28 cellular contexts compared by ENCODE assay signal in the genomic region with DNA sequence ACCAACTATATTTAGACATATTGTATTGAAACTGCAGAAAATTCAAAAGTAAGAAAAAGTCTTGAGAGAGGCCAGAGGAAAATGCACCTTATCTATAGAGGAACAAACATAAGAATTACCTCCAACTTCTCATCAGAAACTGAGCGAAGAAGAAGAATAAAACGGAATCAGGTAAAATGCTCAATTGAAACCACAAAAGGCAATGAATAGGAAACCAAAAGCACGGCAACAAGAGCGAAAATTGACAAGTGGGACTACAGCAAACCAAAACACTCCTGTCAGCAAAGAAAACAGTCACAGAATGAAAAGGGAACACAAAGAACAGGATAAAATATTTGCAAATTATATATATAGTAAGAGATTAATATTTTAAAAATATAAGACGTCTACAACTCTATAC.
DNase-seq lines count a peak whose midpoint lies in the region; ATAC-seq and TF ChIP-seq lines count a peak whose summit lies in the region.
"Had no signal": no experiment of that assay in that cellular context is flagged by ENCODE, and none has a peak within 500 bp of the region (broad histone marks: within the 10 kb centered on the region; RNA-seq: fewer than 3 reads in every experiment).

No MANE protein-coding gene starts in this region.

- in situ Hi-C loops in ACHN (cut with HindIII; ENCODE audit: low pct_ligation_motif_present, low pct_unique_long_range_greater_than_20kb, low sequenced_read_pairs) = no loop called here

- H3K27ac ChIP-seq in parathyroid adenoma = peak overlapping the region; percentile 97
- no peak overlapping the region for H3K27ac ChIP-seq in OCI-LY7 (ENCODE audit: low read depth, low read length, poor library complexity, severe bottlenecking)
- H3K27ac ChIP-seq: BLaER1 treated with 17β-estradiol and CSF1 and Interleukin-3, amounts not matched to agents 10 nM and 100 nM; heart right ventricle; ovary had no signal

- H3F3A ChIP-seq in Loucy (ENCODE audit: low read depth) = no peaks in the 10 kb centered on the region

- H3K4me1 Mint-ChIP-seq in activated T-cell treated with anti-CD3 and anti-CD28 coated beads, Interleukin-2, amount 50 U/mL, for 4 hours (ENCODE audit: low read depth) = peaks cover 55% of the 10 kb centered on the region
- peaks cover 58% of the 10 kb centered on the region for H3K4me1 Mint-ChIP-seq in activated T-helper 2 cell treated with anti-CD3 and anti-CD28 coated beads, Interferon-gamma antibody, Interleukin-2, Interleukin-4, amounts not matched to agents 10 μg/mL and 5 μg/mL and 100 μg/mL, durations not matched to agents 14 hours and 24 hours and 36 hours (ENCODE audit: low read depth)

- H3K36me3 Mint-ChIP-seq in activated T-cell treated with anti-CD3 and anti-CD28 coated beads, Interleukin-2, amount 50 U/mL, for 4 hours (ENCODE audit: insufficient read depth) = no peaks in the 10 kb centered on the region
- no peaks in the 10 kb centered on the region for H3K36me3 Mint-ChIP-seq in activated T-helper 2 cell treated with anti-CD3 and anti-CD28 coated beads, Interferon-gamma antibody, Interleukin-2, Interleukin-4, amounts not matched to agents 10 μg/mL and 5 μg/mL and 100 μg/mL, durations not matched to agents 14 hours and 24 hours and 36 hours (ENCODE audit: low read depth)
- H3K36me3 Mint-ChIP-seq: activated naive CD4-positive, alpha-beta T cell treated with anti-CD3 and anti-CD28 coated beads, Interleukin-2, amount 50 U/mL, for 72 hours had no signal

- intact Hi-C loops in activated T-helper 2 cell treated with anti-CD3 and anti-CD28 coated beads, Interferon-gamma antibody, Interleukin-2, Interleukin-4, amounts not matched to agents 10 μg/mL and 5 μg/mL and 100 μg/mL, durations not matched to agents 14 hours and 24 hours and 36 hours (cut with micrococcal nuclease) = no loop called here
- intact Hi-C loops in OCI-LY7 (cut with micrococcal nuclease; ENCODE audit: unreplicated experiment) = no loop called here

- H3K9me3 Mint-ChIP-seq in activated T-cell treated with anti-CD3 and anti-CD28 coated beads, Interleukin-2, amount 50 U/mL, for 4 hours = no peaks in the 10 kb centered on the region
- no peaks in the 10 kb centered on the region for H3K9me3 Mint-ChIP-seq in activated T-helper 2 cell treated with anti-CD3 and anti-CD28 coated beads, Interferon-gamma antibody, Interleukin-2, Interleukin-4, amounts not matched to agents 10 μg/mL and 5 μg/mL and 100 μg/mL, durations not matched to agents 14 hours and 24 hours and 36 hours
- H3K9me3 Mint-ChIP-seq: activated B cell treated with CpG ODN at 0.5 μM for 24 hours; activated naive CD4-positive, alpha-beta T cell treated with anti-CD3 and anti-CD28 coated beads, Interleukin-2, amount 50 U/mL, for 72 hours had no signal

- CTCF ChIA-PET in OCI-LY7 (lab: Charles Lee; ENCODE audit: unreplicated experiment) = no interaction called here

- H2AFZ ChIP-seq in Loucy (ENCODE audit: low read length) (no peak overlapping the region), parathyroid adenoma (no peak overlapping the region), OCI-LY7 (ENCODE audit: low read length) (no peak overlapping the region)

- peaks cover 3% of the 10 kb centered on the region for H3K4me1 ChIP-seq in Loucy (ENCODE audit: insufficient read depth, low read length, poor library complexity, severe bottlenecking)
- peaks cover 34% of the 10 kb centered on the region for H3K4me1 ChIP-seq in parathyroid adenoma
- no peaks in the 10 kb centered on the region for H3K4me1 ChIP-seq in OCI-LY7 (ENCODE audit: insufficient read depth, low read length, poor library complexity, severe bottlenecking)
- H3K4me1 ChIP-seq: HAP-1, heart right ventricle had no signal

- no peaks in the 10 kb centered on the region for H3K27me3 Mint-ChIP-seq in activated T-cell treated with anti-CD3 and anti-CD28 coated beads, Interleukin-2, amount 50 U/mL, for 4 hours (ENCODE audit: low read depth)
- H3K27me3 Mint-ChIP-seq in activated T-helper 2 cell treated with anti-CD3 and anti-CD28 coated beads, Interferon-gamma antibody, Interleukin-2, Interleukin-4, amounts not matched to agents 10 μg/mL and 5 μg/mL and 100 μg/mL, durations not matched to agents 14 hours and 24 hours and 36 hours (ENCODE audit: low read depth) = peaks cover under 1% of the 10 kb centered on the region

- no peak for DNase-seq in activated T-cell treated with anti-CD3 and anti-CD28 coated beads, Interleukin-2, amount 50 U/mL, for 4 hours
- DNase-seq in activated T-cell treated with anti-CD3 and anti-CD28 coated beads for 4 hours (no peak), ACHN (no peak), OCI-LY7 (ENCODE audit: low spot score) (no peak)
- no peak for DNase-seq in activated T-helper 2 cell treated with anti-CD3 and anti-CD28 coated beads, Interferon-gamma antibody, Interleukin-2, Interleukin-4, amounts not matched to agents 10 μg/mL and 5 μg/mL and 100 μg/mL, durations not matched to agents 14 hours and 24 hours and 36 hours (ENCODE audit: low spot score)
- DNase-seq: activated B cell treated with CpG ODN at 0.5 μM for 24 hours; DMS 273 treated with DMSO at 0.1 percent for 48 hours; effector CD4-positive, alpha-beta T cell; erythroblast; foreskin fibroblast; heart right ventricle; mesenchymal stem cell; NCI-H146; NCI-H510A treated with DMSO at 0.1 percent for 48 hours; ovary; right cardiac atrium; SK-N-SH; stimulated activated CD4-positive, alpha-beta T cell treated with anti-CD3 and anti-CD28 coated beads, Interleukin-12 subunit alpha, Interleukin-12 subunit beta, amount 100 ng/mL, for 4 hours; stimulated activated CD4-positive, alpha-beta T cell treated with anti-CD3 and anti-CD28 coated beads, Interleukin-4, amount 100 ng/mL, for 4 hours; T1000; trophoblast cell had no signal

- ATAC-seq in activated T-cell treated with anti-CD3 and anti-CD28 coated beads, Interleukin-2, amount 50 U/mL, for 4 hours = peak in 1 of 2 donors; percentile 53
- no peak for ATAC-seq in GM18870 (IDR thresholded peaks at IDR 0.05; ENCODE audit: unreplicated experiment)
- ATAC-seq: heart right ventricle, K562, right cardiac atrium had no signal

- peak overlapping the region; percentile 65 for H3K4me3 Mint-ChIP-seq in activated T-cell treated with anti-CD3 and anti-CD28 coated beads, Interleukin-2, amount 50 U/mL, for 4 hours
- peak overlapping the region; percentile 59 for H3K4me3 Mint-ChIP-seq in activated T-helper 2 cell treated with anti-CD3 and anti-CD28 coated beads, Interferon-gamma antibody, Interleukin-2, Interleukin-4, amounts not matched to agents 10 μg/mL and 5 μg/mL and 100 μg/mL, durations not matched to agents 14 hours and 24 hours and 36 hours (ENCODE audit: low read depth)
- H3K4me3 Mint-ChIP-seq: activated B cell treated with CpG ODN at 0.5 μM for 24 hours had no signal

- H3K36me3 ChIP-seq in Loucy (ENCODE audit: insufficient read depth, low read length) = no peaks in the 10 kb centered on the region
- no peaks in the 10 kb centered on the region for H3K36me3 ChIP-seq in parathyroid adenoma (ENCODE audit: control insufficient read depth, insufficient read depth, low read length)
- no peaks in the 10 kb centered on the region for H3K36me3 ChIP-seq in OCI-LY7 (ENCODE audit: insufficient read depth, low read length)
- H3K36me3 ChIP-seq: BLaER1 treated with 17β-estradiol and CSF1 and Interleukin-3, amounts not matched to agents 10 nM and 100 nM; HAP-1; heart right ventricle; ovary had no signal

- H3K9ac ChIP-seq in Loucy (ENCODE audit: low read depth, low read length, poor library complexity, severe bottlenecking) = no peak overlapping the region
- H3K9ac ChIP-seq in parathyroid adenoma = no peak overlapping the region
- H3K9ac ChIP-seq: BLaER1 treated with 17β-estradiol and CSF1 and Interleukin-3, amounts not matched to agents 10 nM and 100 nM; SK-N-SH had no signal

- H3K27me3 ChIP-seq in Loucy (ENCODE audit: insufficient read depth, low read length, poor library complexity, severe bottlenecking) = no peaks in the 10 kb centered on the region
- no peaks in the 10 kb centered on the region for H3K27me3 ChIP-seq in parathyroid adenoma (ENCODE audit: control insufficient read depth, insufficient read depth, low read length)
- H3K27me3 ChIP-seq: BLaER1 treated with 17β-estradiol and CSF1 and Interleukin-3, amounts not matched to agents 10 nM and 100 nM; ovary had no signal

- peak overlapping the region; percentile 56 for H3K27ac Mint-ChIP-seq in activated T-helper 2 cell treated with anti-CD3 and anti-CD28 coated beads, Interferon-gamma antibody, Interleukin-2, Interleukin-4, amounts not matched to agents 10 μg/mL and 5 μg/mL and 100 μg/mL, durations not matched to agents 14 hours and 24 hours and 36 hours
- H3K27ac Mint-ChIP-seq: activated B cell treated with CpG ODN at 0.5 μM for 24 hours had no signal

- TF ChIP-seq CTCF in Loucy (conservative IDR thresholded peaks at IDR 0.05; ENCODE audit: low read length) (no peak), parathyroid adenoma (IDR thresholded peaks at IDR 0.05) (no peak), OCI-LY7 (conservative IDR thresholded peaks at IDR 0.05; ENCODE audit: low read length) (no peak)

- H3K9me2 ChIP-seq in Loucy (replicated peaks; ENCODE audit: low read depth, low read length) (no peaks in the 10 kb centered on the region), OCI-LY7 (ENCODE audit: insufficient read depth, low read length) (no peaks in the 10 kb centered on the region)
- H3K9me2 ChIP-seq: SK-N-SH had no signal

- H3K79me2 ChIP-seq in Loucy (ENCODE audit: insufficient read depth, low read length) = no peaks in the 10 kb centered on the region
- H3K79me2 ChIP-seq in parathyroid adenoma = no peaks in the 10 kb centered on the region
- no peaks in the 10 kb centered on the region for H3K79me2 ChIP-seq in OCI-LY7 (ENCODE audit: insufficient read depth, low read depth, low read length)

- peak overlapping the region; percentile 14 for H3K4me2 ChIP-seq in Loucy (ENCODE audit: low read depth, low read length, poor library complexity, severe bottlenecking)
- H3K4me2 ChIP-seq in parathyroid adenoma (ENCODE audit: low read length) = no peak overlapping the region
- no peak overlapping the region for H3K4me2 ChIP-seq in OCI-LY7 (ENCODE audit: low read length)
- H3K4me2 ChIP-seq: SK-N-SH had no signal

- H3K4me3 ChIP-seq in Loucy (ENCODE audit: low read length, poor library complexity, severe bottlenecking) = no peak overlapping the region
- no peak overlapping the region for H3K4me3 ChIP-seq in parathyroid adenoma (ENCODE audit: low read depth, low read length)
- H3K4me3 ChIP-seq in OCI-LY7 (ENCODE audit: low read depth, low read length, poor library complexity, severe bottlenecking) = no peak overlapping the region
- H3K4me3 ChIP-seq: BLaER1 treated with 17β-estradiol and CSF1 and Interleukin-3, amounts not matched to agents 10 nM and 100 nM; HAP-1; heart right ventricle; K562; ovary had no signal

- H4K20me1 ChIP-seq in Loucy (ENCODE audit: insufficient read depth, low read length, poor library complexity, severe bottlenecking) (no peaks in the 10 kb centered on the region), OCI-LY7 (ENCODE audit: insufficient read depth, low read length) (no peaks in the 10 kb centered on the region)
- H4K20me1 ChIP-seq: BLaER1 treated with 17β-estradiol and CSF1 and Interleukin-3, amounts not matched to agents 10 nM and 100 nM had no signal

- no TSS peak for BruUV-seq in OCI-LY7 (replicated peaks; lab: Mats Ljungman, UMichigan)

- no peaks in the 10 kb centered on the region for H3K9me3 ChIP-seq in Loucy (ENCODE audit: insufficient read depth, low read depth, low read length)
- H3K9me3 ChIP-seq in parathyroid adenoma (ENCODE audit: control insufficient read depth, low read length) = no peaks in the 10 kb centered on the region
- H3K9me3 ChIP-seq in OCI-LY7 (ENCODE audit: low read length) = 0 out of 2 replicates have a peak, but pooled peaks cover 3% of the 10 kb centered on the region
- H3K9me3 ChIP-seq: HAP-1, heart right ventricle, ovary, SK-N-SH had no signal

- POLR2A ChIA-PET in OCI-LY7 (lab: Charles Lee) = no interaction called here
